In genomic region chr6:26249709-26249958, GRCh38 we compare ENCODE assay signal across 9 cellular contexts.
DNase-seq lines count a peak whose midpoint lies in the region; ATAC-seq and FAIRE-seq lines count a peak whose summit lies in the region.
"Had no signal": no experiment of that assay in that cellular context is flagged by ENCODE, and none has a peak within 500 bp of the region (broad histone marks: within the 10 kb centered on the region; RNA-seq: fewer than 3 reads in every experiment).

No MANE protein-coding gene starts in this region.

- peak; percentile 22 for DNase-seq in CMK (ENCODE audit: low read depth)
- no peak for DNase-seq in activated naive CD8-positive, alpha-beta T cell treated with anti-CD3 and anti-CD28 coated beads, Interleukin-2, amount 50 U/mL, for 24 hours
- no peak for DNase-seq in left colon
- no peak for DNase-seq in urothelium cell line (ENCODE audit: low spot score)
- no peak for DNase-seq in NCI-H1694 (lab: John Stamatoyannopoulos, UW)

- H3K27ac Mint-ChIP-seq in activated naive CD8-positive, alpha-beta T cell treated with anti-CD3 and anti-CD28 coated beads, Interleukin-2, amount 50 U/mL, for 24 hours, result peak overlapping the region; percentile 98

- peak overlapping the region; percentile 82 for H3K4me3 ChIP-seq in thymus (ENCODE audit: low read length)

- H3K9me3 Mint-ChIP-seq in activated naive CD8-positive, alpha-beta T cell treated with anti-CD3 and anti-CD28 coated beads, Interleukin-2, amount 50 U/mL, for 24 hours, result no peaks in the 10 kb centered on the region

- H3K27ac ChIP-seq in thymus (ENCODE audit: low read depth), result peak overlapping the region; percentile 99

- no peaks in the 10 kb centered on the region for H3K36me3 ChIP-seq in thymus (ENCODE audit: control insufficient read depth, insufficient read depth)

- H3K27me3 ChIP-seq in thymus (ENCODE audit: control insufficient read depth, insufficient read depth), result no peaks in the 10 kb centered on the region

- H3K9me3 ChIP-seq in thymus (ENCODE audit: control insufficient read depth), result no peaks in the 10 kb centered on the region

- H3K4me1 Mint-ChIP-seq in activated naive CD8-positive, alpha-beta T cell treated with anti-CD3 and anti-CD28 coated beads, Interleukin-2, amount 50 U/mL, for 24 hours, result peaks cover 46% of the 10 kb centered on the region

- H3K36me3 Mint-ChIP-seq in activated naive CD8-positive, alpha-beta T cell treated with anti-CD3 and anti-CD28 coated beads, Interleukin-2, amount 50 U/mL, for 24 hours (ENCODE audit: low read depth), result no peaks in the 10 kb centered on the region

- under 1% methylated on average over 13 of the region's 13 CpGs for WGBS in thymus

- intact Hi-C loops in left colon (cut with DNase I, micrococcal nuclease), result no loop called here

- FAIRE-seq in urothelium cell line (lab: Jason Lieb, UNC), result no peak

- peak overlapping the region; percentile 89 for H3K4me3 Mint-ChIP-seq in activated naive CD8-positive, alpha-beta T cell treated with anti-CD3 and anti-CD28 coated beads, Interleukin-2, amount 50 U/mL, for 24 hours

- H3K4me1 ChIP-seq in thymus (ENCODE audit: control insufficient read depth, insufficient read depth, low read length), result peaks cover 7% of the 10 kb centered on the region

- no peaks in the 10 kb centered on the region for H3K27me3 Mint-ChIP-seq in activated naive CD8-positive, alpha-beta T cell treated with anti-CD3 and anti-CD28 coated beads, Interleukin-2, amount 50 U/mL, for 24 hours

- ATAC-seq in GM19372 (IDR thresholded peaks at IDR 0.05; ENCODE audit: low read depth, unreplicated experiment) (peak; percentile 4), HG03571 (IDR thresholded peaks at IDR 0.05; ENCODE audit: unreplicated experiment) (peak; percentile 20), left colon (peak; percentile 24)
- ATAC-seq in activated naive CD8-positive, alpha-beta T cell treated with anti-CD3 and anti-CD28 coated beads, Interleukin-2, amount 50 U/mL, for 24 hours, result peak; percentile 33
- ATAC-seq: Panc1 had no signal
